1 cellular context compared by ENCODE assay signal in the genomic region with DNA sequence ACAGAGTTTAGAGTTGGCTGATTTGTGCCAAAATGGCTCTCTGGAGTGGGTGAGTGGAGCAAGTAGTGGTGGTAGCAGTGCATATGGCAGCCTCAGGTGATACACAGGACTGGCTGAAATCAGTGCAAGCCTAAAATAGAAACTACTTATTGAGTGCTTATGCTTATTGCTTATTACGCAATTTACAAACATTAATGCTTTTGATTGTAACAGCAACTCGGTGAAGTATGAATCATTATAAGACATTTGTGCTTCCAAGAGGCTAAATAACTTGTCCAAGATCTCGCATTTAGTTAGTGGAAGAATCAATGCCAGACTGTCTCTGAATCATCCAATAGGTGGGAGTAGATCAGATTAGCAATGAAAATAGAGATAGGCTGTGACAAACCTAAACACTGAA.
TF ChIP-seq lines count a peak whose summit lies in the region.

No MANE protein-coding gene starts in this region.

TF ChIP-seq in GM23338, 12 proteins besides CTCF, POLR2A, EP300 and RAD21 (continued from another document):
- TF ChIP-seq, protein P1, sequence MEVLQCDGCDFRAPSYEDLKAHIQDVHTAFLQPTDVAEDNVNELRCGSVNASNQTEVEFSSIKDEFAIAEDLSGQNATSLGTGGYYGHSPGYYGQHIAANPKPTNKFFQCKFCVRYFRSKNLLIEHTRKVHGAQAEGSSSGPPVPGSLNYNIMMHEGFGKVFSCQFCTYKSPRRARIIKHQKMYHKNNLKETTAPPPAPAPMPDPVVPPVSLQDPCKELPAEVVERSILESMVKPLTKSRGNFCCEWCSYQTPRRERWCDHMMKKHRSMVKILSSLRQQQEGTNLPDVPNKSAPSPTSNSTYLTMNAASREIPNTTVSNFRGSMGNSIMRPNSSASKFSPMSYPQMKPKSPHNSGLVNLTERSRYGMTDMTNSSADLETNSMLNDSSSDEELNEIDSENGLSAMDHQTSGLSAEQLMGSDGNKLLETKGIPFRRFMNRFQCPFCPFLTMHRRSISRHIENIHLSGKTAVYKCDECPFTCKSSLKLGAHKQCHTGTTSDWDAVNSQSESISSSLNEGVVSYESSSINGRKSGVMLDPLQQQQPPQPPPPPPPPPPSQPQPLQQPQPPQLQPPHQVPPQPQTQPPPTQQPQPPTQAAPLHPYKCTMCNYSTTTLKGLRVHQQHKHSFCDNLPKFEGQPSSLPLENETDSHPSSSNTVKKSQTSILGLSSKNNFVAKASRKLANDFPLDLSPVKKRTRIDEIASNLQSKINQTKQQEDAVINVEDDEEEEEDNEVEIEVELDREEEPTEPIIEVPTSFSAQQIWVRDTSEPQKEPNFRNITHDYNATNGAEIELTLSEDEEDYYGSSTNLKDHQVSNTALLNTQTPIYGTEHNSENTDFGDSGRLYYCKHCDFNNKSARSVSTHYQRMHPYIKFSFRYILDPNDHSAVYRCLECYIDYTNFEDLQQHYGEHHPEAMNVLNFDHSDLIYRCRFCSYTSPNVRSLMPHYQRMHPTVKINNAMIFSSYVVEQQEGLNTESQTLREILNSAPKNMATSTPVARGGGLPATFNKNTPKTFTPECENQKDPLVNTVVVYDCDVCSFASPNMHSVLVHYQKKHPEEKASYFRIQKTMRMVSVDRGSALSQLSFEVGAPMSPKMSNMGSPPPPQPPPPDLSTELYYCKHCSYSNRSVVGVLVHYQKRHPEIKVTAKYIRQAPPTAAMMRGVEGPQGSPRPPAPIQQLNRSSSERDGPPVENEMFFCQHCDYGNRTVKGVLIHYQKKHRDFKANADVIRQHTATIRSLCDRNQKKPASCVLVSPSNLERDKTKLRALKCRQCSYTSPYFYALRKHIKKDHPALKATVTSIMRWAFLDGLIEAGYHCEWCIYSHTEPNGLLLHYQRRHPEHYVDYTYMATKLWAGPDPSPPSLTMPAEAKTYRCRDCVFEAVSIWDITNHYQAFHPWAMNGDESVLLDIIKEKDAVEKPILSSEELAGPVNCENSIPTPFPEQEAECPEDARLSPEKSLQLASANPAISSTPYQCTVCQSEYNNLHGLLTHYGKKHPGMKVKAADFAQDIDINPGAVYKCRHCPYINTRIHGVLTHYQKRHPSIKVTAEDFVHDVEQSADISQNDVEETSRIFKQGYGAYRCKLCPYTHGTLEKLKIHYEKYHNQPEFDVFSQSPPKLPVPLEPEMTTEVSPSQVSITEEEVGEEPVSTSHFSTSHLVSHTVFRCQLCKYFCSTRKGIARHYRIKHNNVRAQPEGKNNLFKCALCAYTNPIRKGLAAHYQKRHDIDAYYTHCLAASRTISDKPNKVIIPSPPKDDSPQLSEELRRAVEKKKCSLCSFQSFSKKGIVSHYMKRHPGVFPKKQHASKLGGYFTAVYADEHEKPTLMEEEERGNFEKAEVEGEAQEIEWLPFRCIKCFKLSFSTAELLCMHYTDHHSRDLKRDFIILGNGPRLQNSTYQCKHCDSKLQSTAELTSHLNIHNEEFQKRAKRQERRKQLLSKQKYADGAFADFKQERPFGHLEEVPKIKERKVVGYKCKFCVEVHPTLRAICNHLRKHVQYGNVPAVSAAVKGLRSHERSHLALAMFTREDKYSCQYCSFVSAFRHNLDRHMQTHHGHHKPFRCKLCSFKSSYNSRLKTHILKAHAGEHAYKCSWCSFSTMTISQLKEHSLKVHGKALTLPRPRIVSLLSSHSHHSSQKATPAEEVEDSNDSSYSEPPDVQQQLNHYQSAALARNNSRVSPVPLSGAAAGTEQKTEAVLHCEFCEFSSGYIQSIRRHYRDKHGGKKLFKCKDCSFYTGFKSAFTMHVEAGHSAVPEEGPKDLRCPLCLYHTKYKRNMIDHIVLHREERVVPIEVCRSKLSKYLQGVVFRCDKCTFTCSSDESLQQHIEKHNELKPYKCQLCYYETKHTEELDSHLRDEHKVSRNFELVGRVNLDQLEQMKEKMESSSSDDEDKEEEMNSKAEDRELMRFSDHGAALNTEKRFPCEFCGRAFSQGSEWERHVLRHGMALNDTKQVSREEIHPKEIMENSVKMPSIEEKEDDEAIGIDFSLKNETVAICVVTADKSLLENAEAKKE (CRISPR knock-in tag; IDR thresholded peaks at IDR 0.05): no peak
- TF ChIP-seq ZNF114 (CRISPR knock-in tag; IDR thresholded peaks at IDR 0.05) (no peak), EZH2phosphoT487 (IDR thresholded peaks at IDR 0.05; ENCODE audit: unreplicated experiment) (no peak), ZNF331 (CRISPR knock-in tag; IDR thresholded peaks at IDR 0.05; ENCODE audit: low read depth) (no peak)
TF ChIP-seq in GM23338: peak in this region for 0.
